In the genomic region with DNA sequence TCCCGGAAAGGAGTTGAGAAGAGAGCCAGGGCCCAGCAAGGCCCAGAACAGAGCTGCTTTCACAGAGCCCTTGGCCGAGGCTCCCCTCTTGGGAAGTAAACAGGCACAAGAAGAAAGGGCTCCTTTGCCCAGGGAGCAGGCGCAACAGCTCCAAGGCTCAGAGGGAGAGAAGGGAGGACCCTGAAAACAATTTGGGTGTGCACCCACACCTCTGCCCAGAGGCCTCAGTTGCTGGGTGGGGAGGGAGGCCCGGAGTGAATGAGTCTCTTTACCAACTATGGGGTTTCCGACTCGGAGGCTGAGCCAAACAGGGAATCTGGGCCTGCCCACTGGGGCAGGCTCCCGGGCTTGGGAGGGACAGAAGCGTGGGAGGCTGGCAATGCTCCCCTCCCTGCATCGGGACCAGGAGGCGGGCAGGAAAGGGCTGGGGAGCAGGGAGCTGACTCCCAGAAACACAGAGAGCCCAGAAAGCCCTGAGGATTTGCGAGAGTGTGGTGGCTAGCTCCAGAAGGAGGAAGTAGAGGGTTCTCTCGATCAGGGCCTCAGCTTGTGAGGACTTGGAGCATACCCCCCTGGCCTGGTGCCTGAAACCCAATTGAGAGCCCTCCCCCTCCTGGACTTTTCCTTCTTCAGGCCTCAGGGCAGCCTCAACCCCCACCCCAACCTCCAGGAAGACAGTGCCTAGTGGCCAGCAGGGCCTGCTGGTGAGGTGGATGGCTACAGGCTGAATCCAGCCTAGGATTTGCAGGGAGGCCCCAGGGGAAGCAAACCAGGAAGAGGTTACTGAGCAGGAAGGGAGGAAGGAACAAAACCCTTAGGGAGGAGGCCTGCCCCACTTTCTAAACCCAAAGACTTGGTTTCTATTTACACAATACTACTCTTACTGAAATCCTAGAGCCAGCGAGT, we compare ENCODE assay signal across 8 cellular contexts. TPM values are rescaled to one million over a fixed set of nuclear protein-coding genes. Genes with fewer than 3 reads are reported as not detected.
DNase-seq lines count a peak whose midpoint lies in the region; ATAC-seq, FAIRE-seq and TF ChIP-seq lines count a peak whose summit lies in the region.

No MANE protein-coding gene starts in this region.

- H3K9me3 Mint-ChIP-seq in stimulated activated effector memory CD8-positive, alpha-beta T cell treated with anti-CD3 and anti-CD28 coated beads, Interleukin-12 subunit alpha, Interleukin-12 subunit beta, amount 100 ng/mL, for 72 hours: no peaks in the 10 kb centered on the region

- H3K27ac Mint-ChIP-seq in stimulated activated effector memory CD8-positive, alpha-beta T cell treated with anti-CD3 and anti-CD28 coated beads, Interleukin-12 subunit alpha, Interleukin-12 subunit beta, amount 100 ng/mL, for 72 hours: peak overlapping the region; percentile 100

- H3K4me3 Mint-ChIP-seq in stimulated activated effector memory CD8-positive, alpha-beta T cell treated with anti-CD3 and anti-CD28 coated beads, Interleukin-12 subunit alpha, Interleukin-12 subunit beta, amount 100 ng/mL, for 72 hours: peak overlapping the region; percentile 79

- TF ChIP-seq POLR2A in GM12892 (IDR thresholded peaks at IDR 0.05; ENCODE audit: low read depth, low read length): no peak

- FAIRE-seq in GM12892 (lab: Jason Lieb, UNC): peak; percentile 70

- H3K36me3 Mint-ChIP-seq in stimulated activated effector memory CD8-positive, alpha-beta T cell treated with anti-CD3 and anti-CD28 coated beads, Interleukin-12 subunit alpha, Interleukin-12 subunit beta, amount 100 ng/mL, for 72 hours: no peaks in the 10 kb centered on the region

- peaks cover 52% of the 10 kb centered on the region for H3K4me1 Mint-ChIP-seq in stimulated activated effector memory CD8-positive, alpha-beta T cell treated with anti-CD3 and anti-CD28 coated beads, Interleukin-12 subunit alpha, Interleukin-12 subunit beta, amount 100 ng/mL, for 72 hours

- DNase-seq in GM12892 (ENCODE audit: insufficient read length) (no peak), SKM-1 treated with dmso at 0.1 percent for 144 hours (lab: John Stamatoyannopoulos, UW; ENCODE audit: unreplicated experiment) (peak; percentile 91), cerebellum (ENCODE audit: low spot score) (peak; percentile 76), left kidney (ENCODE audit: low read depth, low spot score) (peak; percentile 69), NCI-H526 treated with DMSO at 0.1 percent for 48 hours (lab: John Stamatoyannopoulos, UW) (no peak)
- DNase-seq in stimulated activated effector memory CD8-positive, alpha-beta T cell treated with anti-CD3 and anti-CD28 coated beads, Interleukin-12 subunit alpha, Interleukin-12 subunit beta, amount 100 ng/mL, for 72 hours (ENCODE audit: low spot score in 2 of 2): peak in 1 of 2 donors; percentile 64

- peak; percentile 78 for ATAC-seq in stimulated activated effector memory CD8-positive, alpha-beta T cell treated with anti-CD3 and anti-CD28 coated beads, Interleukin-12 subunit alpha, Interleukin-12 subunit beta, amount 100 ng/mL, for 72 hours
- ATAC-seq in HG03159 (IDR thresholded peaks at IDR 0.05; ENCODE audit: unreplicated experiment) (no peak), HG03196 (IDR thresholded peaks at IDR 0.05; ENCODE audit: unreplicated experiment) (no peak)

RNA-seq across cellular contexts. Expression of gene C10orf105, which starts 6.2 kb away (rescaled TPM):
- 0.11 TPM for polyA plus RNA-seq in GM12892 (2012; ENCODE audit: missing spikeins)
- total RNA-seq in cerebellum: 1.00 TPM

RNA-seq across cellular contexts. Expression of gene VSIR, which starts 59.9 kb away (rescaled TPM):
- polyA plus RNA-seq in GM12892 (2012; ENCODE audit: missing spikeins): 2.6 TPM
- 4.7 TPM for total RNA-seq in cerebellum

Comparison
In these comparisons a context has a peak if more than half of its experiments do, and no peak if none do; other contexts are left out.
1. DNase-seq: peak in SKM-1 treated with dmso at 0.1 percent for 144 hours (single experiment), cerebellum (single experiment) and left kidney (single experiment); none in GM12892 (single experiment) and NCI-H526 treated with DMSO at 0.1 percent for 48 hours (single experiment).